Comparison of ENCODE assay signal across 1 cellular context in genomic region chr20:48375804-48376203, GRCh38.
TF ChIP-seq lines count a peak whose summit lies in the region.

No MANE protein-coding gene starts in this region.

TF ChIP-seq in HepG2, 621 proteins besides CTCF, POLR2A, EP300 and RAD21 (continued from another document):
- TF ChIP-seq TARDBP (CRISPR knock-in tag; IDR thresholded peaks at IDR 0.05) (no peak), FOXA1 (IDR thresholded peaks at IDR 0.05) (no peak), FOXA1 (CRISPR knock-in tag; IDR thresholded peaks at IDR 0.05) (peak; percentile 63), CENPT (CRISPR knock-in tag; IDR thresholded peaks at IDR 0.05; ENCODE audit: low read depth) (no peak), TCF7 (IDR thresholded peaks at IDR 0.05; ENCODE audit: low read depth) (no peak), UBTF (CRISPR knock-in tag; IDR thresholded peaks at IDR 0.05) (no peak), KMT2A (CRISPR knock-in tag; IDR thresholded peaks at IDR 0.05) (no peak), REL (CRISPR knock-in tag; conservative IDR thresholded peaks at IDR 0.05) (no peak), PHF5A (CRISPR knock-in tag; IDR thresholded peaks at IDR 0.05; ENCODE audit: low read depth, unreplicated experiment) (no peak), GTF3A (CRISPR knock-in tag; conservative IDR thresholded peaks at IDR 0.05) (no peak), ZZZ3 (CRISPR knock-in tag; IDR thresholded peaks at IDR 0.05; ENCODE audit: borderline replicate concordance) (no peak)
